ENCODE assay signal across 9 cellular contexts in the genomic region with DNA sequence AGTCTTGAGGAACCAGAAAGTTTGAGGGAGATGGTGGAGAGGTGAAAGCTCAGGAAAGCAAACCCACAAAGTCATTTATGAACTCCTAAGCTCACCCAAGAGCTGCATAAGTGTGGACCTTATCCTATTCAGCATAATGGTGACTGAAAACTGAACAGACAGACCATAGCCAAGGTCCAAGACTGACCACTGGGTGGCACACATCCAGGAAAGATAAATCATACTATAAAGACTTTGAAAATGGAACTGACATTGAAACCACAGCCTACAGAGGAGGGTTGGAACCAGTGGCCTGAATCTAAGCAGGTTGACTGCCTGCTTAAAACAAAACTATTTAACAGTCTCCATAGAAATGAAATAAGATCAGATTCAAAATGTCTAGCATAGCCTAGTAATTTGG.
A peak's percentile ranks its signal among the peaks of the same experiment; 100 is the strongest.
DNase-seq lines count a peak whose midpoint lies in the region; ATAC-seq lines count a peak whose summit lies in the region.
"Had no signal": no experiment of that assay in that cellular context is flagged by ENCODE, and none has a peak within 500 bp of the region (broad histone marks: within the 10 kb centered on the region; RNA-seq: fewer than 3 reads in every experiment).

No MANE protein-coding gene starts in this region.

- DNase-seq in NCI-H1417 (lab: John Stamatoyannopoulos, UW): peak; percentile 0 to 40 (median 12)
- no peak for DNase-seq in NCI-H1417 treated with DMSO at 0.1 percent for 48 hours (lab: John Stamatoyannopoulos, UW)
- DNase-seq in OCI-M1 (lab: John Stamatoyannopoulos, UW): peak; percentile 89
- peak; percentile 83 for DNase-seq in kidney glomerular epithelial cell (lab: John Stamatoyannopoulos, UW)
- no peak for DNase-seq in NCI-H2029 (lab: John Stamatoyannopoulos, UW)
- no peak for DNase-seq in NCI-H187 (lab: John Stamatoyannopoulos, UW)
- DNase-seq: naive B cell had no signal

- ATAC-seq in HG02870 (IDR thresholded peaks at IDR 0.05; ENCODE audit: unreplicated experiment) (peak; percentile 94), GM21515 (IDR thresholded peaks at IDR 0.05; ENCODE audit: unreplicated experiment) (no peak)

Comparison
In these comparisons a context has a peak if more than half of its experiments do, and no peak if none do; other contexts are left out.
1. DNase-seq: peak in NCI-H1417 (3 of 3), OCI-M1 (single experiment) and kidney glomerular epithelial cell (single experiment); none in NCI-H1417 treated with DMSO at 0.1 percent for 48 hours (single experiment), NCI-H2029 (single experiment) and NCI-H187 (0 of 2).